ENCODE assay signal across 13 cellular contexts in the genomic region with DNA sequence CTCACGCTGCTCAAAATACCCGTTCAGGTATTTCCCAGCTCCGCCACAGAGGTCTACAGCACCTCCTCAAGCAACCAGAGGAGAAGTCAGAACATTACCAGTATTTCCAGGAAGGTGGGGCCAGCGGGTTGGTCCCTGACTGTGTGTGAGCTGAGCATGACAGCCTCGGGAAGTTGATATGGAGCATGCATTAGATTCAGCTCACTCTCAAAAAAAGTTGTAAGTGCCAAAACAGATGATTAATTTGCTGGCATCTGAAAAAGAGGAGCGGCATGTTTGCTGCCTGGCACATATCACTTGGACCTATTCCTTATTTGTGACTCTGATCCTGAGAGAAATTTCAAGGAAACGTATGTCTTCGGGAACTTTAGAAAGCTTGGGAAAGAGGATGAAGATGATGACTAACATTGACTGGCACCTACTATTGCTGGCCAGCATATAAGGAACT. TPM values are rescaled to one million over a fixed set of nuclear protein-coding genes. Genes with fewer than 3 reads are reported as not detected.
DNase-seq lines count a peak whose midpoint lies in the region; ATAC-seq, FAIRE-seq and TF ChIP-seq lines count a peak whose summit lies in the region.
"Had no signal": no experiment of that assay in that cellular context is flagged by ENCODE, and none has a peak within 500 bp of the region (broad histone marks: within the 10 kb centered on the region; RNA-seq: fewer than 3 reads in every experiment).

No MANE protein-coding gene starts in this region.

- H3K9me1 ChIP-seq in keratinocyte (ENCODE audit: control insufficient read depth, extremely low read depth, insufficient read depth, low read length) = no peaks in the 10 kb centered on the region

- peaks cover 25 to 41% (median 34%) of the 10 kb centered on the region in 5 donors for H3K27me3 Mint-ChIP-seq in naive thymus-derived CD4-positive, alpha-beta T cell
- peaks cover 26% of the 10 kb centered on the region for H3K27me3 Mint-ChIP-seq in activated CD8-positive, alpha-beta memory T cell treated with anti-CD3 and anti-CD28 coated beads, Interleukin-2, amount 10 ng/mL, durations not matched to agents 7 days and 5 days

- H3K9me3 ChIP-seq in heart left ventricle (no peaks in the 10 kb centered on the region), WERI-Rb-1 (ENCODE audit: severe bottlenecking) (no peaks in the 10 kb centered on the region), keratinocyte (ENCODE audit: control insufficient read depth, low read depth, low read length) (no peaks in the 10 kb centered on the region), testis (no peaks in the 10 kb centered on the region), thyroid gland (no peaks in the 10 kb centered on the region)
- H3K9me3 ChIP-seq in naive thymus-derived CD4-positive, alpha-beta T cell (ENCODE audit: control insufficient read depth in 2 of 3, low read length in 3 of 3) = no peaks in the 10 kb centered on the region
- H3K9me3 ChIP-seq: adrenal gland, spleen had no signal

- DNase-seq in Right ventricle myocardium superior = no peak
- DNase-seq in heart left ventricle = no peak
- peak; percentile 40 for DNase-seq in WERI-Rb-1
- DNase-seq in keratinocyte (ENCODE audit: low read depth, low spot score) = no peak
- peak; percentile 50 for DNase-seq in testis
- no peak for DNase-seq in naive thymus-derived CD4-positive, alpha-beta T cell
- no peak for DNase-seq in activated CD8-positive, alpha-beta memory T cell treated with anti-CD3 and anti-CD28 coated beads, Interleukin-2, amount 10 ng/mL, durations not matched to agents 7 days and 5 days
- no peak for DNase-seq in thyroid gland
- DNase-seq: adrenal gland, DND-41, head of caudate nucleus, spleen had no signal

- TF ChIP-seq CTCF in heart left ventricle (IDR thresholded peaks at IDR 0.05) (no peak), WERI-Rb-1 (IDR thresholded peaks at IDR 0.05; ENCODE audit: low read depth, low read length) (no peak; the same call in 1 of the 2 replicates), keratinocyte (optimal IDR thresholded peaks at IDR 0.05 in 1 of 3, IDR thresholded peaks at IDR 0.05 in 1 of 3, conservative IDR thresholded peaks at IDR 0.05 in 1 of 3; ENCODE audit: extremely low read depth in 1 of 3, insufficient read depth in 2 of 3, low read length in 3 of 3) (peak in 1 of 3 experiments; percentile 21), testis (IDR thresholded peaks at IDR 0.05) (no peak), thyroid gland (IDR thresholded peaks at IDR 0.05) (no peak)

- 44 to 55% (median 48%) methylated on average over 8 of the region's 8 CpGs for WGBS in heart left ventricle, 4 donors
- WGBS in testis, 2 donors = 68 to 72% methylated on average over 8 of the region's 8 CpGs
- 53% methylated on average over 8 of the region's 8 CpGs for WGBS in thyroid gland, 2 donors

- intact Hi-C loops in Right ventricle myocardium superior (cut with DNase I) = no loop called here
- intact Hi-C loops in heart left ventricle (cut with DNase I) = no loop called here
- intact Hi-C loops in testis (cut with DNase I; ENCODE audit: low total_unique reads) = no loop called here
- intact Hi-C loops in naive thymus-derived CD4-positive, alpha-beta T cell (cut with micrococcal nuclease) = no loop called here
- intact Hi-C loops in thyroid gland (cut with DNase I) = no loop called here

- no peaks in the 10 kb centered on the region for H3K36me3 Mint-ChIP-seq in naive thymus-derived CD4-positive, alpha-beta T cell
- no peaks in the 10 kb centered on the region for H3K36me3 Mint-ChIP-seq in activated CD8-positive, alpha-beta memory T cell treated with anti-CD3 and anti-CD28 coated beads, Interleukin-2, amount 10 ng/mL, durations not matched to agents 7 days and 5 days

- no peak overlapping the region for H3K9ac ChIP-seq in keratinocyte (ENCODE audit: control insufficient read depth, extremely low read depth, insufficient read depth, low read length)

- H3K4me3 ChIP-seq in heart left ventricle (no peak overlapping the region), WERI-Rb-1 (ENCODE audit: low read depth, low read length) (no peak overlapping the region), keratinocyte (ENCODE audit: control insufficient read depth in 2 of 3, extremely low read depth in 1 of 3, insufficient read depth in 2 of 3, low read depth in 1 of 3, low read length in 3 of 3) (peak overlapping the region in 1 of 3 experiments; percentile 7), testis (no peak overlapping the region), thyroid gland (replicated peaks in 1 of 3) (no peak overlapping the region)
- H3K4me3 ChIP-seq in naive thymus-derived CD4-positive, alpha-beta T cell (ENCODE audit: low read length) = no peak overlapping the region
- H3K4me3 ChIP-seq: adrenal gland, PC-9, spleen had no signal

- no peaks in the 10 kb centered on the region for H3K36me3 ChIP-seq in heart left ventricle
- H3K36me3 ChIP-seq in WERI-Rb-1 = peaks cover 47% of the 10 kb centered on the region
- no peaks in the 10 kb centered on the region for H3K36me3 ChIP-seq in keratinocyte (ENCODE audit: control insufficient read depth in 2 of 2, extremely low read depth in 1 of 2, insufficient read depth in 2 of 2, low read length in 2 of 2)
- H3K36me3 ChIP-seq in testis (ENCODE audit: low read depth, missing control alignments) = no peaks in the 10 kb centered on the region
- no peaks in the 10 kb centered on the region for H3K36me3 ChIP-seq in naive thymus-derived CD4-positive, alpha-beta T cell (ENCODE audit: control insufficient read depth in 2 of 3, insufficient read depth in 3 of 3, low read length in 3 of 3)
- no peaks in the 10 kb centered on the region for H3K36me3 ChIP-seq in thyroid gland
- H3K36me3 ChIP-seq: adrenal gland, spleen had no signal

- peak; percentile 92 for FAIRE-seq in keratinocyte (lab: Jason Lieb, UNC)

- H3K27me3 ChIP-seq in heart left ventricle (peaks cover 0 to 14% (median 0%) of the 10 kb centered on the region in 9 donors), WERI-Rb-1 (ENCODE audit: insufficient read depth, low read depth, severe bottlenecking) (no peaks in the 10 kb centered on the region), keratinocyte (ENCODE audit: control insufficient read depth, extremely low read depth, insufficient read depth, low read length) (no peaks in the 10 kb centered on the region), testis (no peaks in the 10 kb centered on the region), thyroid gland (no peaks in the 10 kb centered on the region)
- no peaks in the 10 kb centered on the region for H3K27me3 ChIP-seq in naive thymus-derived CD4-positive, alpha-beta T cell (ENCODE audit: control insufficient read depth in 2 of 2, insufficient read depth in 2 of 2, low read length in 2 of 2)

- H3K27ac ChIP-seq in heart left ventricle (no peak overlapping the region), WERI-Rb-1 (no peak overlapping the region), keratinocyte (ENCODE audit: control insufficient read depth, insufficient read depth, low read length) (no peak overlapping the region), testis (no peak overlapping the region), thyroid gland (no peak overlapping the region)
- H3K27ac ChIP-seq in naive thymus-derived CD4-positive, alpha-beta T cell (ENCODE audit: low read depth, low read length) = no peak overlapping the region
- H3K27ac ChIP-seq: adrenal gland, PC-9, spleen had no signal

- dilution Hi-C loops in keratinocyte (cut with MboI; ENCODE audit: extremely low pct_ligation_motif_present, low sequenced_read_pairs) = no loop called here

- H3K27ac Mint-ChIP-seq in naive thymus-derived CD4-positive, alpha-beta T cell = no peak overlapping the region
- H3K27ac Mint-ChIP-seq in activated CD8-positive, alpha-beta memory T cell treated with anti-CD3 and anti-CD28 coated beads, Interleukin-2, amount 10 ng/mL, durations not matched to agents 7 days and 5 days = no peak overlapping the region

- peak; percentile 36 for ATAC-seq in Right ventricle myocardium superior (ENCODE audit: poor library complexity)
- ATAC-seq in heart left ventricle = no peak
- ATAC-seq in naive thymus-derived CD4-positive, alpha-beta T cell = no peak
- no peak for ATAC-seq in activated CD8-positive, alpha-beta memory T cell treated with anti-CD3 and anti-CD28 coated beads, Interleukin-2, amount 10 ng/mL, durations not matched to agents 7 days and 5 days

- no peak overlapping the region for H3K4me3 Mint-ChIP-seq in naive thymus-derived CD4-positive, alpha-beta T cell
- no peak overlapping the region for H3K4me3 Mint-ChIP-seq in activated CD8-positive, alpha-beta memory T cell treated with anti-CD3 and anti-CD28 coated beads, Interleukin-2, amount 10 ng/mL, durations not matched to agents 7 days and 5 days

- no peak overlapping the region for H2AFZ ChIP-seq in keratinocyte (ENCODE audit: control insufficient read depth, low read length)
- H2AFZ ChIP-seq: PC-9 had no signal

- peak overlapping the region; percentile 58 for H3K4me2 ChIP-seq in keratinocyte (ENCODE audit: control insufficient read depth, extremely low read depth, insufficient read depth, low read depth, low read length)
- H3K4me2 ChIP-seq: PC-9 had no signal

- TF ChIP-seq POLR2A in heart left ventricle (IDR thresholded peaks at IDR 0.05) = no peak
- TF ChIP-seq POLR2A in testis (IDR thresholded peaks at IDR 0.05) = no peak
- TF ChIP-seq POLR2A in thyroid gland (IDR thresholded peaks at IDR 0.05) = no peak

- peaks cover 0 to 1% (median 0%) of the 10 kb centered on the region in 11 donors for H3K9me3 Mint-ChIP-seq in naive thymus-derived CD4-positive, alpha-beta T cell
- no peaks in the 10 kb centered on the region for H3K9me3 Mint-ChIP-seq in activated CD8-positive, alpha-beta memory T cell treated with anti-CD3 and anti-CD28 coated beads, Interleukin-2, amount 10 ng/mL, durations not matched to agents 7 days and 5 days (ENCODE audit: low read depth)

- H3K79me2 ChIP-seq in keratinocyte (ENCODE audit: control insufficient read depth, insufficient read depth, low read length) = no peaks in the 10 kb centered on the region

- POLR2A ChIA-PET in naive thymus-derived CD4-positive, alpha-beta T cell (lab: Charles Lee) = no interaction called here

- no peaks in the 10 kb centered on the region for H4K20me1 ChIP-seq in keratinocyte (ENCODE audit: control insufficient read depth, extremely low read depth, insufficient read depth, low read length)

- no peaks in the 10 kb centered on the region for H3K4me1 Mint-ChIP-seq in naive thymus-derived CD4-positive, alpha-beta T cell
- H3K4me1 Mint-ChIP-seq in activated CD8-positive, alpha-beta memory T cell treated with anti-CD3 and anti-CD28 coated beads, Interleukin-2, amount 10 ng/mL, durations not matched to agents 7 days and 5 days = no peaks in the 10 kb centered on the region

- CTCF ChIA-PET in naive thymus-derived CD4-positive, alpha-beta T cell (lab: Charles Lee) = no interaction called here
- CTCF ChIA-PET in activated CD8-positive, alpha-beta memory T cell treated with anti-CD3 and anti-CD28 coated beads, Interleukin-2, amount 10 ng/mL, durations not matched to agents 7 days and 5 days (lab: Charles Lee) = no interaction called here

- H3K4me1 ChIP-seq in heart left ventricle (peaks cover 0 to 29% (median 7%) of the 10 kb centered on the region in 12 donors), keratinocyte (ENCODE audit: control insufficient read depth, extremely low read depth, insufficient read depth, low read length) (peaks cover 38% of the 10 kb centered on the region), testis (peaks cover 6% of the 10 kb centered on the region), thyroid gland (no peaks in the 10 kb centered on the region)
- no peaks in the 10 kb centered on the region for H3K4me1 ChIP-seq in naive thymus-derived CD4-positive, alpha-beta T cell (ENCODE audit: control insufficient read depth in 2 of 2, insufficient read depth in 2 of 2, low read length in 2 of 2)
- H3K4me1 ChIP-seq: adrenal gland, spleen had no signal

RNA-seq across cellular contexts. Expression of gene ELOVL2, which starts 32.3 kb away (rescaled TPM):
- total RNA-seq in Right ventricle myocardium superior (1.1 TPM), heart left ventricle (1 to 10 TPM; 1.1 to 6.1 (median 1.7) TPM), testis (10 to 100 TPM; 25.0 to 30.7 TPM), thyroid gland (1 to 10 TPM in 1 of 4 donors, under 1 TPM in 3; 0.27 to 1.0 (median 0.72) TPM)
- polyA plus RNA-seq in heart left ventricle (1 to 10 TPM; 1.3 to 1.6 TPM), keratinocyte (0.04 to 0.10 TPM (median 0.05 TPM) in 3 replicates), testis (ENCODE audit: insufficient read depth, low read depth, low replicate concordance) (26.7 TPM)
- polyA plus RNA-seq in keratinocyte (2011; ENCODE audit: low read depth) = not detected
- polyA plus RNA-seq in keratinocyte (2011; cell fraction: cytosol; rRNA removed) = 0.01 and 0.04 TPM in 2 replicates
- 0.03 TPM in 1 of 2 replicates, not detected in the other for polyA plus RNA-seq in keratinocyte (2011; cell fraction: nucleus; rRNA removed)
- polyA plus RNA-seq in keratinocyte (2012; ENCODE audit: low replicate concordance) = 0.06 and 0.07 TPM in 2 replicates
- polyA minus RNA-seq in keratinocyte = 0.03 TPM in 1 of 3 replicates, not detected in the others
- polyA minus RNA-seq in keratinocyte (2011; cell fraction: cytosol; rRNA and poly(A)+ RNA removed) = not detected
- polyA minus RNA-seq in keratinocyte (2011; cell fraction: nucleus; rRNA and poly(A)+ RNA removed) = not detected in 2 replicates
- total RNA-seq in naive thymus-derived CD4-positive, alpha-beta T cell = not detected
- polyA plus RNA-seq in naive thymus-derived CD4-positive, alpha-beta T cell = not detected
- not detected for total RNA-seq in activated CD8-positive, alpha-beta memory T cell treated with anti-CD3 and anti-CD28 coated beads, Interleukin-2, amount 10 ng/mL, durations not matched to agents 7 days and 5 days
- total RNA-seq: spleen had no signal

Comparison
In these comparisons a context has a peak if more than half of its experiments do, and no peak if none do; other contexts are left out.
1. DNase-seq: peak in WERI-Rb-1 (single experiment) and testis (single experiment); none in Right ventricle myocardium superior (single experiment), heart left ventricle (0 of 5), keratinocyte (single experiment), naive thymus-derived CD4-positive, alpha-beta T cell (0 of 9), activated CD8-positive, alpha-beta memory T cell treated with anti-CD3 and anti-CD28 coated beads, Interleukin-2, amount 10 ng/mL, durations not matched to agents 7 days and 5 days (single experiment) and thyroid gland (0 of 2).